Comparison of ENCODE assay signal across 26 cellular contexts in the genomic region with DNA sequence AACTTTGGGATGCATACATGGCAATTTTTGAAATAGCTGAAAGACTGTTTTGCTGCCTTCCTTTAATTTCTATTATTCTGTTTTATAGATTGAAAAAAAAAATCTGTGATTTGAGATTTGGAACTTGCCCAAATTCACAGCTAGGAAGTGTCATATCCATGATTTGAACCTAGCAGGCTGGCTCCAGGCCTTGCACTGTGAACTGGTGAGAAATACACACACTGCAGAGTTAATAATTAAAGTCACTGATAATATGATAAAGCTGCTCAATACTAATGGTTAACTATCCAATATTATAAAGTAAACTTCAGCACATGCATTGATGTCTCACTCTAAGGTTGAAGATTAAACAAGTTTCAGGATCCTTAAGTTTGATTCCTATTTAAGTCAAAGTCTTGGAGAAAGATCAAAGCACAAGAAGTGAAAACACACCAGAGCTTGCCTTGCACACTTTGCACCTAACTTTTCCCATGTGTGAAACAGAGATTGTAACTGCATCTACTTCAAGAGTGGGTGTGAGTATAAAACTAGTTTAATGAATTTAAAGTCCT.
"Had no signal": no experiment of that assay in that cellular context is flagged by ENCODE, and none has a peak within 500 bp of the region (broad histone marks: within the 10 kb centered on the region; RNA-seq: fewer than 3 reads in every experiment).

No MANE protein-coding gene starts in this region.

- H3K4me1 ChIP-seq: adrenal gland, breast epithelium had no signal

- H3K27ac ChIP-seq: adrenal gland, breast epithelium, KMS-11, SK-N-MC, WERI-Rb-1 had no signal

- H3K36me3 Mint-ChIP-seq: activated naive CD8-positive, alpha-beta T cell treated with anti-CD3 and anti-CD28 coated beads, Interleukin-2, amount 10 ng/mL, durations not matched to agents 7 days and 5 days had no signal

- H3K27me3 Mint-ChIP-seq: activated CD4-positive, alpha-beta T cell treated with anti-CD3 and anti-CD28 coated beads for 36 hours; activated CD8-positive, alpha-beta T cell treated with anti-CD3 and anti-CD28 coated beads for 36 hours; activated naive CD8-positive, alpha-beta T cell treated with anti-CD3 and anti-CD28 coated beads, Interleukin-2, amount 10 ng/mL, durations not matched to agents 7 days and 5 days; T-cell had no signal

- H3K4me1 Mint-ChIP-seq: activated CD4-positive, alpha-beta T cell treated with anti-CD3 and anti-CD28 coated beads for 36 hours; activated naive CD8-positive, alpha-beta T cell treated with anti-CD3 and anti-CD28 coated beads, Interleukin-2, amount 10 ng/mL, durations not matched to agents 7 days and 5 days; T-cell had no signal

- H3K27ac Mint-ChIP-seq: activated CD4-positive, alpha-beta T cell treated with anti-CD3 and anti-CD28 coated beads for 36 hours; activated CD8-positive, alpha-beta T cell treated with anti-CD3 and anti-CD28 coated beads for 36 hours; activated naive CD8-positive, alpha-beta T cell treated with anti-CD3 and anti-CD28 coated beads, Interleukin-2, amount 10 ng/mL, durations not matched to agents 7 days and 5 days; activated T-cell treated with anti-CD3 and anti-CD28 coated beads, Interleukin-2, amount 50 U/mL, for 72 hours; activated T-helper 2 cell treated with anti-CD3 and anti-CD28 coated beads, Interferon-gamma antibody, Interleukin-2, Interleukin-4, amounts not matched to agents 10 μg/mL and 5 μg/mL and 100 μg/mL, durations not matched to agents 14 hours and 24 hours and 36 hours; T-cell had no signal

- H3K4me3 ChIP-seq: adrenal gland, breast epithelium, SK-N-MC had no signal

- H3K27me3 ChIP-seq: adrenal gland, breast epithelium had no signal

- H3K36me3 ChIP-seq: adrenal gland, breast epithelium, WERI-Rb-1 had no signal

- ATAC-seq: activated CD4-positive, alpha-beta T cell treated with anti-CD3 and anti-CD28 coated beads for 36 hours; activated CD8-positive, alpha-beta T cell treated with anti-CD3 and anti-CD28 coated beads for 36 hours; activated T-cell treated with anti-CD3 and anti-CD28 coated beads, Interleukin-2, amount 50 U/mL, for 72 hours; Panc1; Right ventricle myocardium inferior; T-cell had no signal

- H3K9me3 Mint-ChIP-seq: activated naive CD8-positive, alpha-beta T cell treated with anti-CD3 and anti-CD28 coated beads, Interleukin-2, amount 10 ng/mL, durations not matched to agents 7 days and 5 days; activated T-helper 2 cell treated with anti-CD3 and anti-CD28 coated beads, Interferon-gamma antibody, Interleukin-2, Interleukin-4, amounts not matched to agents 10 μg/mL and 5 μg/mL and 100 μg/mL, durations not matched to agents 14 hours and 24 hours and 36 hours had no signal

- DNase-seq: activated CD4-positive, alpha-beta T cell treated with anti-CD3 and anti-CD28 coated beads for 36 hours; activated CD4-positive, alpha-beta T cell treated with anti-CD3 and anti-CD28 coated beads, Interleukin-2, amount 50 U/mL, for 1 hour; activated CD8-positive, alpha-beta memory T cell treated with anti-CD3 and anti-CD28 coated beads, Interleukin-2, amount 50 U/mL, for 4 hours; activated CD8-positive, alpha-beta T cell treated with anti-CD3 and anti-CD28 coated beads for 36 hours; activated naive CD4-positive, alpha-beta T cell treated with anti-CD3 and anti-CD28 coated beads, Interleukin-2, amount 50 U/mL, for 16 hours; activated naive CD8-positive, alpha-beta T cell treated with anti-CD3 and anti-CD28 coated beads, Interleukin-2, amount 10 ng/mL, durations not matched to agents 7 days and 5 days; activated T-cell treated with anti-CD3 and anti-CD28 coated beads, Interleukin-2, amount 50 U/mL, for 72 hours; adrenal gland; anterior cingulate cortex; NCI-H1092; NCI-H1417; NCI-H2029 treated with DMSO at 0.1 percent for 48 hours; NCI-H345; NCI-H510A; NCI-H526 treated with DMSO at 0.1 percent for 48 hours; NK-92 treated with Interleukin-12 subunit alpha and Interleukin-12 subunit beta, amount 100 ng/mL, for 24 hours; OCI-M1; RPMI8226; T-cell; WERI-Rb-1 had no signal

- H3K4me3 Mint-ChIP-seq: activated CD4-positive, alpha-beta T cell treated with anti-CD3 and anti-CD28 coated beads for 36 hours; activated CD8-positive, alpha-beta T cell treated with anti-CD3 and anti-CD28 coated beads for 36 hours; activated naive CD8-positive, alpha-beta T cell treated with anti-CD3 and anti-CD28 coated beads, Interleukin-2, amount 10 ng/mL, durations not matched to agents 7 days and 5 days; activated T-cell treated with anti-CD3 and anti-CD28 coated beads, Interleukin-2, amount 50 U/mL, for 72 hours; T-cell had no signal

- H3K4me2 ChIP-seq: KMS-11 had no signal

- H3K9me3 ChIP-seq: adrenal gland, breast epithelium had no signal
